In the genomic region with DNA sequence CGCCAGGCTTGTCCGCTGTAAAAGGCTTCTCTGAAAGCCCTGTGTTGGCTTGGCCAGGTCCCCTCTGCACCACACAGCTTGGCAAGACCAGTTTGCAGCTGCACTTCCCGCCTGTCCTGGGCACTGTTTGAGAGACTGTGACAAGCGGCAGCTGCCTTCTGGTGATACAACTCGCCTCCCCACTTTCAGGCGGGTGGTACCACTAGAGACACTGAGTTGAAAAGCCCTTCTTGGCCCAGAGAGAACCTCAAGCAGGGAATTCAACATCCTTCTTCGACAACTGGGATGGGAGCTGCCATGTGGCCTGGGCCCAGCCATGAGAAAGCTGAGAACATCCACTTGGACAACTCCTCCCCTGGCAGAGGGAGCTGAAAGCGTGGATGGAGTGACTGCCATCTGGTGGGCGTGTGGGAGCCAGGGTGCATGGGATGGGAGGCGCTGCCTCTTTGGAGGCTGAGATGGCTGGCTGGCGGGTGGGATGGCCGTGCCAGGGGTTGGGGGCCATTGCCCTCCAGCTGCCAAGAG, we compare ENCODE assay signal across 1 cellular context.
A peak's percentile ranks its signal among the peaks of the same experiment; 100 is the strongest.
TF ChIP-seq lines count a peak whose summit lies in the region.

No MANE protein-coding gene starts in this region.

TF ChIP-seq in K562, 482 proteins besides CTCF, POLR2A, EP300 and RAD21 (continued from another document):
- peak; percentile 73; the same call in 1 of the 2 replicates for TF ChIP-seq DMBX1 (CRISPR knock-in tag; IDR thresholded peaks at IDR 0.05; ENCODE audit: borderline replicate concordance)
- TF ChIP-seq, protein P1, sequence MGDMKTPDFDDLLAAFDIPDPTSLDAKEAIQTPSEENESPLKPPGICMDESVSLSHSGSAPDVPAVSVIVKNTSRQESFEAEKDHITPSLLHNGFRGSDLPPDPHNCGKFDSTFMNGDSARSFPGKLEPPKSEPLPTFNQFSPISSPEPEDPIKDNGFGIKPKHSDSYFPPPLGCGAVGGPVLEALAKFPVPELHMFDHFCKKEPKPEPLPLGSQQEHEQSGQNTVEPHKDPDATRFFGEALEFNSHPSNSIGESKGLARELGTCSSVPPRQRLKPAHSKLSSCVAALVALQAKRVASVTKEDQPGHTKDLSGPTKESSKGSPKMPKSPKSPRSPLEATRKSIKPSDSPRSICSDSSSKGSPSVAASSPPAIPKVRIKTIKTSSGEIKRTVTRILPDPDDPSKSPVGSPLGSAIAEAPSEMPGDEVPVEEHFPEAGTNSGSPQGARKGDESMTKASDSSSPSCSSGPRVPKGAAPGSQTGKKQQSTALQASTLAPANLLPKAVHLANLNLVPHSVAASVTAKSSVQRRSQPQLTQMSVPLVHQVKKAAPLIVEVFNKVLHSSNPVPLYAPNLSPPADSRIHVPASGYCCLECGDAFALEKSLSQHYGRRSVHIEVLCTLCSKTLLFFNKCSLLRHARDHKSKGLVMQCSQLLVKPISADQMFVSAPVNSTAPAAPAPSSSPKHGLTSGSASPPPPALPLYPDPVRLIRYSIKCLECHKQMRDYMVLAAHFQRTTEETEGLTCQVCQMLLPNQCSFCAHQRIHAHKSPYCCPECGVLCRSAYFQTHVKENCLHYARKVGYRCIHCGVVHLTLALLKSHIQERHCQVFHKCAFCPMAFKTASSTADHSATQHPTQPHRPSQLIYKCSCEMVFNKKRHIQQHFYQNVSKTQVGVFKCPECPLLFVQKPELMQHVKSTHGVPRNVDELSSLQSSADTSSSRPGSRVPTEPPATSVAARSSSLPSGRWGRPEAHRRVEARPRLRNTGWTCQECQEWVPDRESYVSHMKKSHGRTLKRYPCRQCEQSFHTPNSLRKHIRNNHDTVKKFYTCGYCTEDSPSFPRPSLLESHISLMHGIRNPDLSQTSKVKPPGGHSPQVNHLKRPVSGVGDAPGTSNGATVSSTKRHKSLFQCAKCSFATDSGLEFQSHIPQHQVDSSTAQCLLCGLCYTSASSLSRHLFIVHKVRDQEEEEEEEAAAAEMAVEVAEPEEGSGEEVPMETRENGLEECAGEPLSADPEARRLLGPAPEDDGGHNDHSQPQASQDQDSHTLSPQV (IDR thresholded peaks at IDR 0.05): peak; percentile 42; the same call in 1 of the 2 replicates
- no peak for TF ChIP-seq ZSCAN29 (IDR thresholded peaks at IDR 0.05)
- TF ChIP-seq SMAD1 (IDR thresholded peaks at IDR 0.05; ENCODE audit: low read depth, low read length, partially characterized antibody): no peak
- TF ChIP-seq, protein P2, sequence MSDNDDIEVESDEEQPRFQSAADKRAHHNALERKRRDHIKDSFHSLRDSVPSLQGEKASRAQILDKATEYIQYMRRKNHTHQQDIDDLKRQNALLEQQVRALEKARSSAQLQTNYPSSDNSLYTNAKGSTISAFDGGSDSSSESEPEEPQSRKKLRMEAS (CRISPR knock-in tag; IDR thresholded peaks at IDR 0.05): peak; percentile 74
- TF ChIP-seq ZNF232 (CRISPR knock-in tag; IDR thresholded peaks at IDR 0.05): no peak
- 0 out of 2 replicates have a peak, but pooled peaks have one; percentile 20 for TF ChIP-seq HSF4 (CRISPR knock-in tag; IDR thresholded peaks at IDR 0.05; ENCODE audit: borderline replicate concordance)
- TF ChIP-seq, protein P3, sequence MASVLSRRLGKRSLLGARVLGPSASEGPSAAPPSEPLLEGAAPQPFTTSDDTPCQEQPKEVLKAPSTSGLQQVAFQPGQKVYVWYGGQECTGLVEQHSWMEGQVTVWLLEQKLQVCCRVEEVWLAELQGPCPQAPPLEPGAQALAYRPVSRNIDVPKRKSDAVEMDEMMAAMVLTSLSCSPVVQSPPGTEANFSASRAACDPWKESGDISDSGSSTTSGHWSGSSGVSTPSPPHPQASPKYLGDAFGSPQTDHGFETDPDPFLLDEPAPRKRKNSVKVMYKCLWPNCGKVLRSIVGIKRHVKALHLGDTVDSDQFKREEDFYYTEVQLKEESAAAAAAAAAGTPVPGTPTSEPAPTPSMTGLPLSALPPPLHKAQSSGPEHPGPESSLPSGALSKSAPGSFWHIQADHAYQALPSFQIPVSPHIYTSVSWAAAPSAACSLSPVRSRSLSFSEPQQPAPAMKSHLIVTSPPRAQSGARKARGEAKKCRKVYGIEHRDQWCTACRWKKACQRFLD (CRISPR knock-in tag; IDR thresholded peaks at IDR 0.05): peak; percentile 62; the same call in 1 of the 2 replicates
- TF ChIP-seq CCNT2 (IDR thresholded peaks at IDR 0.05; ENCODE audit: borderline replicate concordance, extremely low read depth, insufficient read length, low read depth, low read length): no peak
- no peak for TF ChIP-seq SREBF1 (IDR thresholded peaks at IDR 0.05; ENCODE audit: borderline replicate concordance, low read depth, low read length)
- TF ChIP-seq ZNF583 (CRISPR knock-in tag; IDR thresholded peaks at IDR 0.05): 0 out of 2 replicates have a peak, but pooled peaks have one; percentile 39
- TF ChIP-seq STAG1 (CRISPR knock-in tag; IDR thresholded peaks at IDR 0.05; ENCODE audit: borderline replicate concordance): no peak
- TF ChIP-seq, protein P4, sequence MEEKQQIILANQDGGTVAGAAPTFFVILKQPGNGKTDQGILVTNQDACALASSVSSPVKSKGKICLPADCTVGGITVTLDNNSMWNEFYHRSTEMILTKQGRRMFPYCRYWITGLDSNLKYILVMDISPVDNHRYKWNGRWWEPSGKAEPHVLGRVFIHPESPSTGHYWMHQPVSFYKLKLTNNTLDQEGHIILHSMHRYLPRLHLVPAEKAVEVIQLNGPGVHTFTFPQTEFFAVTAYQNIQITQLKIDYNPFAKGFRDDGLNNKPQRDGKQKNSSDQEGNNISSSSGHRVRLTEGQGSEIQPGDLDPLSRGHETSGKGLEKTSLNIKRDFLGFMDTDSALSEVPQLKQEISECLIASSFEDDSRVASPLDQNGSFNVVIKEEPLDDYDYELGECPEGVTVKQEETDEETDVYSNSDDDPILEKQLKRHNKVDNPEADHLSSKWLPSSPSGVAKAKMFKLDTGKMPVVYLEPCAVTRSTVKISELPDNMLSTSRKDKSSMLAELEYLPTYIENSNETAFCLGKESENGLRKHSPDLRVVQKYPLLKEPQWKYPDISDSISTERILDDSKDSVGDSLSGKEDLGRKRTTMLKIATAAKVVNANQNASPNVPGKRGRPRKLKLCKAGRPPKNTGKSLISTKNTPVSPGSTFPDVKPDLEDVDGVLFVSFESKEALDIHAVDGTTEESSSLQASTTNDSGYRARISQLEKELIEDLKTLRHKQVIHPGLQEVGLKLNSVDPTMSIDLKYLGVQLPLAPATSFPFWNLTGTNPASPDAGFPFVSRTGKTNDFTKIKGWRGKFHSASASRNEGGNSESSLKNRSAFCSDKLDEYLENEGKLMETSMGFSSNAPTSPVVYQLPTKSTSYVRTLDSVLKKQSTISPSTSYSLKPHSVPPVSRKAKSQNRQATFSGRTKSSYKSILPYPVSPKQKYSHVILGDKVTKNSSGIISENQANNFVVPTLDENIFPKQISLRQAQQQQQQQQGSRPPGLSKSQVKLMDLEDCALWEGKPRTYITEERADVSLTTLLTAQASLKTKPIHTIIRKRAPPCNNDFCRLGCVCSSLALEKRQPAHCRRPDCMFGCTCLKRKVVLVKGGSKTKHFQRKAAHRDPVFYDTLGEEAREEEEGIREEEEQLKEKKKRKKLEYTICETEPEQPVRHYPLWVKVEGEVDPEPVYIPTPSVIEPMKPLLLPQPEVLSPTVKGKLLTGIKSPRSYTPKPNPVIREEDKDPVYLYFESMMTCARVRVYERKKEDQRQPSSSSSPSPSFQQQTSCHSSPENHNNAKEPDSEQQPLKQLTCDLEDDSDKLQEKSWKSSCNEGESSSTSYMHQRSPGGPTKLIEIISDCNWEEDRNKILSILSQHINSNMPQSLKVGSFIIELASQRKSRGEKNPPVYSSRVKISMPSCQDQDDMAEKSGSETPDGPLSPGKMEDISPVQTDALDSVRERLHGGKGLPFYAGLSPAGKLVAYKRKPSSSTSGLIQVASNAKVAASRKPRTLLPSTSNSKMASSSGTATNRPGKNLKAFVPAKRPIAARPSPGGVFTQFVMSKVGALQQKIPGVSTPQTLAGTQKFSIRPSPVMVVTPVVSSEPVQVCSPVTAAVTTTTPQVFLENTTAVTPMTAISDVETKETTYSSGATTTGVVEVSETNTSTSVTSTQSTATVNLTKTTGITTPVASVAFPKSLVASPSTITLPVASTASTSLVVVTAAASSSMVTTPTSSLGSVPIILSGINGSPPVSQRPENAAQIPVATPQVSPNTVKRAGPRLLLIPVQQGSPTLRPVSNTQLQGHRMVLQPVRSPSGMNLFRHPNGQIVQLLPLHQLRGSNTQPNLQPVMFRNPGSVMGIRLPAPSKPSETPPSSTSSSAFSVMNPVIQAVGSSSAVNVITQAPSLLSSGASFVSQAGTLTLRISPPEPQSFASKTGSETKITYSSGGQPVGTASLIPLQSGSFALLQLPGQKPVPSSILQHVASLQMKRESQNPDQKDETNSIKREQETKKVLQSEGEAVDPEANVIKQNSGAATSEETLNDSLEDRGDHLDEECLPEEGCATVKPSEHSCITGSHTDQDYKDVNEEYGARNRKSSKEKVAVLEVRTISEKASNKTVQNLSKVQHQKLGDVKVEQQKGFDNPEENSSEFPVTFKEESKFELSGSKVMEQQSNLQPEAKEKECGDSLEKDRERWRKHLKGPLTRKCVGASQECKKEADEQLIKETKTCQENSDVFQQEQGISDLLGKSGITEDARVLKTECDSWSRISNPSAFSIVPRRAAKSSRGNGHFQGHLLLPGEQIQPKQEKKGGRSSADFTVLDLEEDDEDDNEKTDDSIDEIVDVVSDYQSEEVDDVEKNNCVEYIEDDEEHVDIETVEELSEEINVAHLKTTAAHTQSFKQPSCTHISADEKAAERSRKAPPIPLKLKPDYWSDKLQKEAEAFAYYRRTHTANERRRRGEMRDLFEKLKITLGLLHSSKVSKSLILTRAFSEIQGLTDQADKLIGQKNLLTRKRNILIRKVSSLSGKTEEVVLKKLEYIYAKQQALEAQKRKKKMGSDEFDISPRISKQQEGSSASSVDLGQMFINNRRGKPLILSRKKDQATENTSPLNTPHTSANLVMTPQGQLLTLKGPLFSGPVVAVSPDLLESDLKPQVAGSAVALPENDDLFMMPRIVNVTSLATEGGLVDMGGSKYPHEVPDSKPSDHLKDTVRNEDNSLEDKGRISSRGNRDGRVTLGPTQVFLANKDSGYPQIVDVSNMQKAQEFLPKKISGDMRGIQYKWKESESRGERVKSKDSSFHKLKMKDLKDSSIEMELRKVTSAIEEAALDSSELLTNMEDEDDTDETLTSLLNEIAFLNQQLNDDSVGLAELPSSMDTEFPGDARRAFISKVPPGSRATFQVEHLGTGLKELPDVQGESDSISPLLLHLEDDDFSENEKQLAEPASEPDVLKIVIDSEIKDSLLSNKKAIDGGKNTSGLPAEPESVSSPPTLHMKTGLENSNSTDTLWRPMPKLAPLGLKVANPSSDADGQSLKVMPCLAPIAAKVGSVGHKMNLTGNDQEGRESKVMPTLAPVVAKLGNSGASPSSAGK (IDR thresholded peaks at IDR 0.05): peak; percentile 93
- TF ChIP-seq CXXC5 (CRISPR knock-in tag; IDR thresholded peaks at IDR 0.05): peak; percentile 43; the same call in 1 of the 2 replicates
- no peak for TF ChIP-seq SP1 (CRISPR knock-in tag; IDR thresholded peaks at IDR 0.05)
- 0 out of 4 replicates have a peak, but pooled peaks of 1 of the 2 experiments have one; percentile 22 for TF ChIP-seq MAZ (CRISPR knock-in tag; conservative IDR thresholded peaks at IDR 0.05 in 1 of 2, IDR thresholded peaks at IDR 0.05 in 1 of 2)
- peak; percentile 39; the same call in 1 of the 2 replicates for TF ChIP-seq SMC3 (conservative IDR thresholded peaks at IDR 0.05; ENCODE audit: insufficient read depth, low read depth, low read length)
- TF ChIP-seq, protein P5, sequence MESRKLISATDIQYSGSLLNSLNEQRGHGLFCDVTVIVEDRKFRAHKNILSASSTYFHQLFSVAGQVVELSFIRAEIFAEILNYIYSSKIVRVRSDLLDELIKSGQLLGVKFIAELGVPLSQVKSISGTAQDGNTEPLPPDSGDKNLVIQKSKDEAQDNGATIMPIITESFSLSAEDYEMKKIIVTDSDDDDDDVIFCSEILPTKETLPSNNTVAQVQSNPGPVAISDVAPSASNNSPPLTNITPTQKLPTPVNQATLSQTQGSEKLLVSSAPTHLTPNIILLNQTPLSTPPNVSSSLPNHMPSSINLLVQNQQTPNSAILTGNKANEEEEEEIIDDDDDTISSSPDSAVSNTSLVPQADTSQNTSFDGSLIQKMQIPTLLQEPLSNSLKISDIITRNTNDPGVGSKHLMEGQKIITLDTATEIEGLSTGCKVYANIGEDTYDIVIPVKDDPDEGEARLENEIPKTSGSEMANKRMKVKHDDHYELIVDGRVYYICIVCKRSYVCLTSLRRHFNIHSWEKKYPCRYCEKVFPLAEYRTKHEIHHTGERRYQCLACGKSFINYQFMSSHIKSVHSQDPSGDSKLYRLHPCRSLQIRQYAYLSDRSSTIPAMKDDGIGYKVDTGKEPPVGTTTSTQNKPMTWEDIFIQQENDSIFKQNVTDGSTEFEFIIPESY (CRISPR knock-in tag; IDR thresholded peaks at IDR 0.05): peak; percentile 69
- TF ChIP-seq PYGO2 (tag; IDR thresholded peaks at IDR 0.05): peak; percentile 41; the same call in 1 of the 2 replicates
- TF ChIP-seq ZNF507 (tag; conservative IDR thresholded peaks at IDR 0.05): no peak
- 0 out of 2 replicates have a peak, but pooled peaks have one; percentile 48 for TF ChIP-seq HDAC8 (tag; IDR thresholded peaks at IDR 0.05)
- TF ChIP-seq FOXA1 (IDR thresholded peaks at IDR 0.05; ENCODE audit: borderline replicate concordance): no peak
- TF ChIP-seq L3MBTL2 (IDR thresholded peaks at IDR 0.05): peak; percentile 84
